Comparison of ENCODE assay signal across 8 cellular contexts in genomic region chr9:136991993-136992818, GRCh38. TPM values are rescaled to one million over a fixed set of nuclear protein-coding genes. Genes with fewer than 3 reads are reported as not detected.
DNase-seq lines count a peak whose midpoint lies in the region; ATAC-seq and TF ChIP-seq lines count a peak whose summit lies in the region.

Gene PAXX, plus strand, starts transcription at chr9:136992422. Its CDS starts 22 bp downstream, at chr9:136992444.

- ATAC-seq in HG03378 (IDR thresholded peaks at IDR 0.05; ENCODE audit: unreplicated experiment): peak; percentile 66

- TF ChIP-seq CTCF in BE2C (IDR thresholded peaks at IDR 0.05; ENCODE audit: low read depth, low read length) (no peak), liver (IDR thresholded peaks at IDR 0.05; ENCODE audit: low read depth, low read length, missing input control) (no peak)

- H3K4me3 ChIP-seq in BE2C (ENCODE audit: low read depth, low read length): peak within 1 kb of the TSS; percentile 84
- peak within 1 kb of the TSS; percentile 61 to 81 (median 79) for H3K4me3 ChIP-seq in liver (ENCODE audit: low read depth in 1 of 3, low read length in 3 of 3)

- DNase-seq in BE2C: peak; percentile 98
- DNase-seq in NCI-H526 treated with DMSO at 0.1 percent for 48 hours (lab: John Stamatoyannopoulos, UW): peak; percentile 47
- peak; percentile 87 for DNase-seq in activated CD4-positive, alpha-beta T cell treated with anti-CD3 and anti-CD28 coated beads, Interleukin-2, amount 50 U/mL, for 24 hours (ENCODE audit: low read depth in 1 of 2, low spot score in 1 of 2)
- DNase-seq in dermis blood vessel endothelial cell: peak; percentile 93
- DNase-seq in stimulated activated CD4-positive, alpha-beta T cell treated with anti-CD3 and anti-CD28 coated beads, Interleukin-4, amount 100 ng/mL, for 1 hour: peak; percentile 96

- 2% methylated on average over 92 of the region's 92 CpGs for WGBS in liver

- peaks cover 19% of the 10 kb centered on the region for H3K4me1 ChIP-seq in BE2C
- H3K4me1 ChIP-seq in liver (ENCODE audit: control insufficient read depth in 4 of 4, insufficient read depth in 4 of 4, low read length in 3 of 4): peaks cover 7 to 28% (median 13%) of the 10 kb centered on the region in 4 donors

- H3K27ac ChIP-seq in liver (ENCODE audit: low read depth in 1 of 2, low read length in 2 of 2): peak within 1 kb of the TSS; percentile 52 to 67

- H3K36me3 ChIP-seq in BE2C: peaks cover 12% of the 10 kb centered on the region
- peaks cover 0 to 3% (median 0%) of the 10 kb centered on the region in 4 donors for H3K36me3 ChIP-seq in liver (ENCODE audit: control insufficient read depth in 4 of 4, insufficient read depth in 3 of 4, low read depth in 1 of 4, low read length in 3 of 4)

- H3K27me3 ChIP-seq in BE2C (no peaks in the 10 kb centered on the region), liver (ENCODE audit: control insufficient read depth in 4 of 4, insufficient read depth in 4 of 4, low read length in 3 of 4) (no peaks in the 10 kb centered on the region)

- no peak for TF ChIP-seq RAD21 in liver (IDR thresholded peaks at IDR 0.05)

- H3K9me3 ChIP-seq in BE2C (no peaks in the 10 kb centered on the region), liver (ENCODE audit: control insufficient read depth in 4 of 4, low read length in 3 of 4) (no peaks in the 10 kb centered on the region)

- H3K9ac ChIP-seq in liver (ENCODE audit: low read depth in 1 of 2, low read length in 2 of 2): peak within 1 kb of the TSS in 1 of 2 donors; percentile 92

- peak; percentile 70 for TF ChIP-seq POLR2A in GM19099 (IDR thresholded peaks at IDR 0.05; ENCODE audit: extremely low read depth, insufficient read length, low read depth)

TF ChIP-seq in liver, 16 proteins besides CTCF, POLR2A, EP300 and RAD21:
- TF ChIP-seq FOXA1 (IDR thresholded peaks at IDR 0.05) (no peak), SP1 (IDR thresholded peaks at IDR 0.05) (no peak), ZBTB33 (IDR thresholded peaks at IDR 0.05) (no peak), REST (IDR thresholded peaks at IDR 0.05) (no peak), YY1 (IDR thresholded peaks at IDR 0.05) (peak; percentile 33), MAX (IDR thresholded peaks at IDR 0.05) (no peak), HNF4A (conservative IDR thresholded peaks at IDR 0.05) (no peak), GABPA (IDR thresholded peaks at IDR 0.05 in 1 of 2, conservative IDR thresholded peaks at IDR 0.05 in 1 of 2) (peak in 1 of 2 donors; percentile 36), HNF4G (IDR thresholded peaks at IDR 0.05) (no peak), EGR1 (IDR thresholded peaks at IDR 0.05; ENCODE audit: low read depth in 2 of 2) (no peak), NR2F2 (IDR thresholded peaks at IDR 0.05) (no peak), FOXA2 (IDR thresholded peaks at IDR 0.05) (no peak), JUND (IDR thresholded peaks at IDR 0.05) (no peak), TAF1 (conservative IDR thresholded peaks at IDR 0.05) (no peak)

RNA-seq across cellular contexts. Expression of gene PAXX, which starts in this region (rescaled TPM):
- 135 TPM for polyA plus RNA-seq in BE2C (2012; ENCODE audit: insufficient read depth, insufficient read length, low read depth)
- total RNA-seq in dermis blood vessel endothelial cell (13.5 and 17.9 TPM in 2 replicates), liver (1 to 10 TPM; 7.3 to 9.0 TPM)
- 10 to 100 TPM; 29.4 to 34.1 TPM for polyA plus RNA-seq in liver

Comparison
In these comparisons a context has a peak if more than half of its experiments do, and no peak if none do; other contexts are left out.
1. Peak in every context shown above with its lines: DNase-seq, ATAC-seq, H3K4me3 ChIP-seq and H3K27ac ChIP-seq.
2. DNase-seq: peak in every context shown above with its lines; median percentile 98 in BE2C; 96 in stimulated activated CD4-positive, alpha-beta T cell treated with anti-CD3 and anti-CD28 coated beads, Interleukin-4, amount 100 ng/mL, for 1 hour; 93 in dermis blood vessel endothelial cell; 87 in activated CD4-positive, alpha-beta T cell treated with anti-CD3 and anti-CD28 coated beads, Interleukin-2, amount 50 U/mL, for 24 hours; 47 in NCI-H526 treated with DMSO at 0.1 percent for 48 hours.